ENCODE assay signal across 23 cellular contexts in genomic region chr13:110103479-110103878, GRCh38.
DNase-seq lines count a peak whose midpoint lies in the region; ATAC-seq, FAIRE-seq and TF ChIP-seq lines count a peak whose summit lies in the region.
"Had no signal": no experiment of that assay in that cellular context is flagged by ENCODE, and none has a peak within 500 bp of the region (broad histone marks: within the 10 kb centered on the region; RNA-seq: fewer than 3 reads in every experiment).

No MANE protein-coding gene starts in this region.

- H3K4me1 ChIP-seq in HCT116 (ENCODE audit: control insufficient read depth in 1 of 2, insufficient read depth in 2 of 2, low read length in 2 of 2) (no peaks in the 10 kb centered on the region), adipocyte (ENCODE audit: control insufficient read depth, insufficient read depth, low read length) (peaks cover 30% of the 10 kb centered on the region), HepG2 (ENCODE audit: insufficient read depth, low read length) (no peaks in the 10 kb centered on the region)

- RAD21 ChIA-PET in HCT116 (lab: Charles Lee; ENCODE audit: low non-redundant PET in 1 of 2, low total read pairs in 2 of 2, uncharacterized antibody in 2 of 2, unreplicated experiment in 2 of 2), result no interaction called here

- no peaks in the 10 kb centered on the region for H3K79me2 ChIP-seq in HCT116 (ENCODE audit: insufficient read depth, low read length)
- no peaks in the 10 kb centered on the region for H3K79me2 ChIP-seq in HepG2 (ENCODE audit: insufficient read depth, low read length)

- H3K27ac ChIP-seq in HCT116 (ENCODE audit: low read depth, low read length) (no peak overlapping the region), epithelial cell of prostate (peak overlapping the region; percentile 75), HepG2 (ENCODE audit: extremely low read length, insufficient read depth, low read length) (no peak overlapping the region)
- H3K27ac ChIP-seq: BLaER1, KMS-11 had no signal

- CTCF ChIA-PET in HCT116 (lab: Charles Lee), result interaction anchor here (0.6 kb wide), 1 partner anchor 12 kb away, joined by 3 read pairs; no protein-coding TSS in a partner anchor
- CTCF ChIA-PET in HepG2 (lab: Yijun Ruan, JAX; ENCODE audit: low intra/inter-chr PET ratio, low total read pairs), result no interaction called here

- no peak overlapping the region for H2AFZ ChIP-seq in HCT116 (ENCODE audit: low read depth, low read length, poor library complexity, severe bottlenecking)
- no peak overlapping the region for H2AFZ ChIP-seq in HepG2 (ENCODE audit: low read length)

- TF ChIP-seq CTCF in HCT116 (IDR thresholded peaks at IDR 0.05 in 2 of 3, conservative IDR thresholded peaks at IDR 0.05 in 1 of 3; ENCODE audit: borderline replicate concordance in 1 of 3, insufficient read depth in 1 of 3, low read depth in 2 of 3, low read length in 2 of 3) (no peak), omental fat pad (IDR thresholded peaks at IDR 0.05) (no peak), HepG2 (CRISPR knock-in tag; IDR thresholded peaks at IDR 0.05) (no peak)

- TF ChIP-seq POLR2A in HCT116 (IDR thresholded peaks at IDR 0.05; ENCODE audit: borderline replicate concordance, extremely low read depth, insufficient read depth, insufficient read length), result no peak
- TF ChIP-seq POLR2A in HepG2 (IDR thresholded peaks at IDR 0.05; ENCODE audit: insufficient read depth in 1 of 2, low read depth in 2 of 2, low read length in 2 of 2), result no peak

- FAIRE-seq in HepG2 (lab: Jason Lieb, UNC), result no peak
- FAIRE-seq: GM12878, RCC 7860 had no signal

- no peak for DNase-seq in HCT116 (ENCODE audit: low read depth, low spot score)
- no peak for DNase-seq in adipocyte (ENCODE audit: low read depth)
- DNase-seq in epithelial cell of prostate (ENCODE audit: low read depth, low spot score), result peak; percentile 46
- no peak for DNase-seq in omental fat pad (ENCODE audit: low spot score)
- no peak for DNase-seq in glomerular visceral epithelial cell (ENCODE audit: extremely low spot score)
- DNase-seq in NCI-H446 treated with DMSO at 0.1 percent for 48 hours (lab: John Stamatoyannopoulos, UW), result no peak
- no peak for DNase-seq in HepG2 (ENCODE audit: low spot score)
- DNase-seq: CD4-positive, alpha-beta T cell; COR-L47; DND-41; H9; IMR-90; NCI-H1694; NCI-H2081; NCI-H2171; NCI-H345; NCI-H524 treated with DMSO at 0.1 percent for 48 hours; NCI-H82; Right ventricle myocardium superior had no signal

- H3K4me3 ChIP-seq in HCT116 (replicated peaks in 1 of 2; ENCODE audit: low read depth in 1 of 2, low read length in 2 of 2) (no peak overlapping the region), adipocyte (ENCODE audit: low read length) (peak overlapping the region; percentile 49), HepG2 (replicated peaks in 1 of 3; ENCODE audit: insufficient read depth in 1 of 3, low read depth in 2 of 3, low read length in 3 of 3) (no peak overlapping the region)
- H3K4me3 ChIP-seq: BLaER1, GM12878 had no signal

- no peak for TF ChIP-seq RAD21 in HCT116 (IDR thresholded peaks at IDR 0.05; ENCODE audit: low read depth)
- TF ChIP-seq RAD21 in HepG2 (CRISPR knock-in tag; IDR thresholded peaks at IDR 0.05), result no peak

- H3K4me2 ChIP-seq in HCT116 (ENCODE audit: low read length) (no peak overlapping the region), HepG2 (ENCODE audit: low read depth, low read length) (no peak overlapping the region)
- H3K4me2 ChIP-seq: BLaER1, KMS-11 had no signal

- no TSS peak for BruUV-seq in HCT116 (replicated peaks; lab: Mats Ljungman, UMichigan)
- BruUV-seq in HepG2 (replicated peaks; lab: Mats Ljungman, UMichigan), result no TSS peak

- POLR2A ChIA-PET in HCT116 (lab: Charles Lee), result no interaction called here
- POLR2A ChIA-PET in HepG2 (lab: Yijun Ruan, JAX), result no interaction called here

- no peak overlapping the region for H3K9ac ChIP-seq in HCT116 (ENCODE audit: low read length)
- H3K9ac ChIP-seq in adipocyte (ENCODE audit: low read length), result peak overlapping the region; percentile 20
- no peak overlapping the region for H3K9ac ChIP-seq in HepG2 (ENCODE audit: insufficient read depth, low read depth, low read length)
- H3K9ac ChIP-seq: BLaER1, KMS-11 had no signal

- intact Hi-C loops in HCT116 (cut with micrococcal nuclease) (no loop called here), HepG2 (cut with micrococcal nuclease; ENCODE audit: unreplicated experiment) (no loop called here)

- TF ChIP-seq EP300 in HepG2 (IDR thresholded peaks at IDR 0.05; ENCODE audit: low read depth in 2 of 2, low read length in 2 of 2) (no peak), HepG2 (CRISPR knock-in tag; IDR thresholded peaks at IDR 0.05; ENCODE audit: borderline replicate concordance) (no peak)

- no peaks in the 10 kb centered on the region for H3K9me2 ChIP-seq in HCT116 (ENCODE audit: insufficient read depth)

- 44% methylated on average over 2 of the region's 2 CpGs for WGBS in HepG2 (ENCODE audit: low lambda C conversion rate)

- ATAC-seq in HCT116 (no peak), omental fat pad (ENCODE audit: low FRiP score) (peak; percentile 39), HepG2 (no peak)
- ATAC-seq: GM12878 had no signal

- H4K20me1 ChIP-seq in HCT116 (ENCODE audit: insufficient read depth) (no peaks in the 10 kb centered on the region), HepG2 (ENCODE audit: insufficient read depth, low read length) (no peaks in the 10 kb centered on the region)
- H4K20me1 ChIP-seq: BLaER1 had no signal

- H3K36me3 ChIP-seq in HCT116 (ENCODE audit: control insufficient read depth in 1 of 2, insufficient read depth in 2 of 2, low read length in 2 of 2) (no peaks in the 10 kb centered on the region), adipocyte (ENCODE audit: control insufficient read depth, insufficient read depth, low read length, severe bottlenecking) (no peaks in the 10 kb centered on the region), HepG2 (replicated peaks in 1 of 2; ENCODE audit: control insufficient read depth in 1 of 2, insufficient read depth in 2 of 2, low read length in 2 of 2) (no peaks in the 10 kb centered on the region)
- H3K36me3 ChIP-seq: BLaER1 had no signal

- peaks cover 0 to 5% of the 10 kb centered on the region in 2 experiments; a peak in 1 of 4 replicates for H3K9me3 ChIP-seq in HCT116 (ENCODE audit: control insufficient read depth in 1 of 2, insufficient read depth in 1 of 2, low read depth in 1 of 2, low read length in 2 of 2)
- peaks cover 26% of the 10 kb centered on the region for H3K9me3 ChIP-seq in adipocyte (ENCODE audit: control insufficient read depth, low read length)
- peaks cover 20% of the 10 kb centered on the region for H3K9me3 ChIP-seq in HepG2 (ENCODE audit: low read length)

- in situ Hi-C loops in HepG2 (cut with HindIII; ENCODE audit: extremely low pct_ligation_motif_present, low pct_unique_long_range_greater_than_20kb), result loop anchor here (10.0 to 25.0 kb wide), 2 partner anchors 959 to 1891 kb away; partner anchors contain the start of genes ABHD13 and LIG4

- no peaks in the 10 kb centered on the region for H3K27me3 ChIP-seq in HCT116 (ENCODE audit: insufficient read depth, low read length)
- H3K27me3 ChIP-seq in adipocyte (replicated peaks; ENCODE audit: control insufficient read depth, insufficient read depth, low read length), result no peaks in the 10 kb centered on the region
- H3K27me3 ChIP-seq in HepG2 (ENCODE audit: control insufficient read depth in 1 of 2, insufficient read depth in 2 of 2, low read length in 2 of 2), result no peaks in the 10 kb centered on the region
- H3K27me3 ChIP-seq: BLaER1 had no signal

TF ChIP-seq in HCT116, 20 proteins besides CTCF, POLR2A, EP300 and RAD21:
- TF ChIP-seq ZFX (IDR thresholded peaks at IDR 0.05), result no peak
- TF ChIP-seq FOSL1 (IDR thresholded peaks at IDR 0.05; ENCODE audit: low read depth), result peak; percentile 39
- TF ChIP-seq SP1 (IDR thresholded peaks at IDR 0.05; ENCODE audit: low read depth), result peak; percentile 30; the same call in 1 of the 2 replicates
- no peak for TF ChIP-seq SIN3A (IDR thresholded peaks at IDR 0.05; ENCODE audit: low read depth)

TF ChIP-seq in HepG2, 621 proteins besides CTCF, POLR2A, EP300 and RAD21:
- TF ChIP-seq TP53 (CRISPR knock-in tag; conservative IDR thresholded peaks at IDR 0.05), result no peak
TF ChIP-seq in HepG2: peak in this region for 0.

Comparison
In these comparisons a context has a peak if more than half of its experiments do, and no peak if none do; other contexts are left out.
1. Of the 20 proteins assayed by ChIP-seq in both HepG2 and HCT116: peak only in HepG2: none; only in HCT116: FOSL1 and SP1; in both: none; in neither: 18.